Comparison of ENCODE assay signal across 13 cellular contexts in genomic region chr5:118405650-118406061, GRCh38.
DNase-seq lines count a peak whose midpoint lies in the region; ATAC-seq and TF ChIP-seq lines count a peak whose summit lies in the region.
"Had no signal": no experiment of that assay in that cellular context is flagged by ENCODE, and none has a peak within 500 bp of the region (broad histone marks: within the 10 kb centered on the region; RNA-seq: fewer than 3 reads in every experiment).

No MANE protein-coding gene starts in this region.

- ATAC-seq in HG03159 (IDR thresholded peaks at IDR 0.05; ENCODE audit: unreplicated experiment): no peak
- no peak for ATAC-seq in HG02571 (IDR thresholded peaks at IDR 0.05; ENCODE audit: unreplicated experiment)

- H3K36me3 ChIP-seq in A673 (ENCODE audit: insufficient read depth, low read length, poor library complexity, severe bottlenecking) (no peaks in the 10 kb centered on the region), HEK293 (ENCODE audit: control insufficient read depth in 2 of 2, insufficient read depth in 1 of 2, low read length in 2 of 2) (no peaks in the 10 kb centered on the region), WERI-Rb-1 (no peaks in the 10 kb centered on the region)
- H3K36me3 ChIP-seq: suprapubic skin had no signal

- H3K4me1 ChIP-seq in A673 (ENCODE audit: insufficient read depth, low read length, poor library complexity, severe bottlenecking): no peaks in the 10 kb centered on the region
- no peaks in the 10 kb centered on the region for H3K4me1 ChIP-seq in HEK293 (ENCODE audit: control insufficient read depth, insufficient read depth, low read length)
- H3K4me1 ChIP-seq: suprapubic skin had no signal

- CTCF ChIA-PET in A673 (lab: Charles Lee) (no interaction called here), HEK293 (lab: Yijun Ruan, JAX) (no interaction called here)

- no peaks in the 10 kb centered on the region for H3K9me3 ChIP-seq in A673 (ENCODE audit: low read depth, low read length, poor library complexity, severe bottlenecking)
- no peaks in the 10 kb centered on the region for H3K9me3 ChIP-seq in HEK293 (ENCODE audit: control insufficient read depth, insufficient read depth, low read depth, low read length)
- peaks cover 2% of the 10 kb centered on the region for H3K9me3 ChIP-seq in WERI-Rb-1 (ENCODE audit: severe bottlenecking)
- H3K9me3 ChIP-seq: suprapubic skin had no signal

- POLR2A ChIA-PET in A673 (lab: Charles Lee; ENCODE audit: low non-redundant PET) (no interaction called here), HEK293 (lab: Yijun Ruan, JAX) (no interaction called here)

- peak; percentile 1 for DNase-seq in A673 (ENCODE audit: low spot score)
- peak; percentile 57 for DNase-seq in WERI-Rb-1
- peak; percentile 67 for DNase-seq in islet precursor cell
- no peak for DNase-seq in COLO829 (ENCODE audit: low spot score)
- DNase-seq in activated CD8-positive, alpha-beta memory T cell treated with anti-CD3 and anti-CD28 coated beads, Interleukin-2, amount 50 U/mL, for 48 hours: no peak
- DNase-seq: activated naive CD4-positive, alpha-beta T cell; DMS 273 treated with DMSO at 0.1 percent for 48 hours; HFFc6; stimulated activated CD4-positive, alpha-beta T cell treated with anti-CD3 and anti-CD28 coated beads, Interleukin-12 subunit alpha, Interleukin-12 subunit beta, amount 100 ng/mL, for 4 hours had no signal

- H3K4me3 ChIP-seq in A673 (ENCODE audit: low read depth, low read length, poor library complexity, severe bottlenecking) (no peak overlapping the region), HEK293 (ENCODE audit: low read depth, low read length) (no peak overlapping the region), WERI-Rb-1 (ENCODE audit: low read depth, low read length) (no peak overlapping the region)
- H3K4me3 ChIP-seq: suprapubic skin had no signal

- H3K27me3 ChIP-seq in A673 (replicated peaks; ENCODE audit: insufficient read depth, low read depth, low read length, poor library complexity) (no peaks in the 10 kb centered on the region), WERI-Rb-1 (ENCODE audit: insufficient read depth, low read depth, severe bottlenecking) (no peaks in the 10 kb centered on the region)
- H3K27me3 ChIP-seq: suprapubic skin had no signal

- TF ChIP-seq CTCF in A673 (conservative IDR thresholded peaks at IDR 0.05; ENCODE audit: low read depth, low read length) (no peak), HEK293 (tag by site-specific recombination; IDR thresholded peaks at IDR 0.05) (no peak), WERI-Rb-1 (IDR thresholded peaks at IDR 0.05; ENCODE audit: low read depth, low read length) (peak; percentile 35; the same call in 1 of the 2 replicates)

- intact Hi-C loops in A673 (cut with micrococcal nuclease; ENCODE audit: unreplicated experiment): no loop called here

- H3K27ac ChIP-seq in A673 (ENCODE audit: low read depth, low read length, poor library complexity, severe bottlenecking): no peak overlapping the region
- no peak overlapping the region for H3K27ac ChIP-seq in HEK293 (ENCODE audit: extremely low read depth, low read depth, low read length)
- no peak overlapping the region for H3K27ac ChIP-seq in WERI-Rb-1
- H3K27ac ChIP-seq: suprapubic skin had no signal

- BruUV-seq in A673 (replicated peaks; lab: Mats Ljungman, UMichigan): no TSS peak

TF ChIP-seq in HEK293, 187 proteins besides CTCF, POLR2A, EP300 and RAD21:
- TF ChIP-seq RBAK (tag by site-specific recombination; IDR thresholded peaks at IDR 0.05): no peak
- 0 out of 2 replicates have a peak, but pooled peaks have one; percentile 43 for TF ChIP-seq YY2 (tag by site-specific recombination; IDR thresholded peaks at IDR 0.05)
- TF ChIP-seq WT1 (tag by site-specific recombination; IDR thresholded peaks at IDR 0.05): no peak
- TF ChIP-seq ZNF548 (tag by site-specific recombination; IDR thresholded peaks at IDR 0.05): no peak
- TF ChIP-seq ZNF398 (tag by site-specific recombination; IDR thresholded peaks at IDR 0.05): no peak
- TF ChIP-seq ZNF747 (tag by site-specific recombination; IDR thresholded peaks at IDR 0.05): no peak
- TF ChIP-seq ZIC2 (tag by site-specific recombination; IDR thresholded peaks at IDR 0.05): peak; percentile 69
- no peak for TF ChIP-seq ZNF394 (tag by site-specific recombination; IDR thresholded peaks at IDR 0.05; ENCODE audit: borderline replicate concordance)
- TF ChIP-seq PRDM4 (tag by site-specific recombination; IDR thresholded peaks at IDR 0.05): no peak
- no peak for TF ChIP-seq ZNF521 (tag by site-specific recombination; IDR thresholded peaks at IDR 0.05)
TF ChIP-seq in HEK293: peak in this region for 2.

Comparison
In these comparisons a context has a peak if more than half of its experiments do, and no peak if none do; other contexts are left out.
1. DNase-seq: peak in A673 (single experiment), WERI-Rb-1 (single experiment) and islet precursor cell (single experiment); none in COLO829 (single experiment) and activated CD8-positive, alpha-beta memory T cell treated with anti-CD3 and anti-CD28 coated beads, Interleukin-2, amount 50 U/mL, for 48 hours (single experiment).